In the genomic region with DNA sequence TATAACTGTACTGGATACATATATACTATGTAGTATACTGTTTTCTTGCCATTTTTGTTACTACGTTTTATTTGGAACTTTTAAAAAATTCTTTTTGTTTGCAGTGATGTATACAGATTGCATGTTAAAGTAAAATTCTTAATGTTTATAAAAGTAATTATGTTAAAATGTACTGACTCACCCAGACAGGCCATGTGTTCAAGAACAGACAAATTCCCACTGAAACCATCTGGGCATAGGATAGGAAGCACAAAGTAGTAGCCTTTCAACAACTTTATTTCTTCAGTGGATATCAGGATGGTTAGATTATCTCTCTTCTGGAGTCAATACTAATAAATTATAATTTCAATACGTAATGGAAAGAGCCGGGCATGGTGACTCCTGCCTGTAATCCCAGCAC, we compare ENCODE assay signal across 6 cellular contexts.
"Had no signal": no experiment of that assay in that cellular context is flagged by ENCODE, and none has a peak within 500 bp of the region (broad histone marks: within the 10 kb centered on the region; RNA-seq: fewer than 3 reads in every experiment).

No MANE protein-coding gene starts in this region.

- H3K9me3 Mint-ChIP-seq: GM23338, H9, HFFc6, IgD-negative memory B cell had no signal

- H3K4me3 Mint-ChIP-seq: GM23338, H9, HFFc6, IgD-negative memory B cell had no signal

- H3K4me2 ChIP-seq: GM23338 had no signal

- H3K4me3 ChIP-seq: GM23338 had no signal

- ATAC-seq: GM23338, HCT116 had no signal

- H3K4me1 Mint-ChIP-seq: GM23338, H9, IgD-negative memory B cell had no signal

- H2AFZ ChIP-seq: GM23338 had no signal

- H3K27ac Mint-ChIP-seq: H9, HFFc6, IgD-negative memory B cell had no signal

- DNase-seq: H9, HFFc6, KBM-7 had no signal

- H3K27me3 Mint-ChIP-seq: IgD-negative memory B cell had no signal
